In the genomic region with DNA sequence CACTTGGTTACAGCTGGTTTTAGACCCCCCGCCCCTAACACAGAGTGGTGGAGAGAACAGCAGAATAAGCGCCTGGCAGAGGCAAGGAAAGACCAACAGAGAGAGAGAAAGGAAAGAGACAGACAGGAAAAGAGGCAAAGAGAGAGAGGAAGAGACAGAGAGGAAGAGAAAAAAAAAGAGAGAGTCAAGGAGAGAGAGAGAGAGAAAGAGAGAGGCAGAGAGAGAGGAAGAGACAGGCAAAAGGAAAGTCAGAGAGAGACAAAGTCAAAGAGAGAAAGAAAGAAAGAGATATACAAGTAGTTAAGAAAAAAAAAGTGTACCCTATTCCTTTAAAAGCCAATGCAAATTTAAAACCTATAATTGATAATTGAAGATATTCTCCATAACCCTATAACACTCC, we compare ENCODE assay signal across 19 cellular contexts.
"Had no signal": no experiment of that assay in that cellular context is flagged by ENCODE, and none has a peak within 500 bp of the region (broad histone marks: within the 10 kb centered on the region; RNA-seq: fewer than 3 reads in every experiment).

No MANE protein-coding gene starts in this region.

- H3K27ac Mint-ChIP-seq: activated CD4-positive, alpha-beta memory T cell treated with anti-CD3 and anti-CD28 coated beads for 36 hours; activated naive CD8-positive, alpha-beta T cell treated with anti-CD3 and anti-CD28 coated beads for 36 hours; activated T-helper 2 cell treated with anti-CD3 and anti-CD28 coated beads, Interferon-gamma antibody, Interleukin-2, Interleukin-4, amounts not matched to agents 10 μg/mL and 5 μg/mL and 100 μg/mL, durations not matched to agents 14 hours and 24 hours and 36 hours had no signal

- H3K4me3 Mint-ChIP-seq: activated B cell treated with CpG ODN at 0.5 μM for 24 hours; activated CD4-positive, alpha-beta memory T cell treated with anti-CD3 and anti-CD28 coated beads for 36 hours; activated naive CD8-positive, alpha-beta T cell treated with anti-CD3 and anti-CD28 coated beads for 36 hours; neural crest cell had no signal

- H3K36me3 ChIP-seq: heart left ventricle, upper lobe of left lung had no signal

- H3K36me3 Mint-ChIP-seq: activated CD4-positive, alpha-beta memory T cell treated with anti-CD3 and anti-CD28 coated beads for 36 hours; activated naive CD8-positive, alpha-beta T cell treated with anti-CD3 and anti-CD28 coated beads for 36 hours had no signal

- H3K4me1 ChIP-seq: heart left ventricle, upper lobe of left lung had no signal

- DNase-seq: activated B cell treated with CpG ODN at 0.5 μM for 24 hours; activated CD4-positive, alpha-beta memory T cell treated with anti-CD3 and anti-CD28 coated beads for 36 hours; activated CD4-positive, alpha-beta T cell treated with anti-CD3 and anti-CD28 coated beads for 4 hours; activated naive CD4-positive, alpha-beta T cell treated with Interleukin-2 at 50 U/mL for 16 hours; activated naive CD8-positive, alpha-beta T cell treated with anti-CD3 and anti-CD28 coated beads for 36 hours; activated T-cell treated with anti-CD3 and anti-CD28 coated beads, Interleukin-2, amount 50 U/mL, for 1 hour; cortex of kidney; heart left ventricle; islet precursor cell; left cardiac atrium; mesenchymal stem cell; occipital lobe; stimulated activated CD4-positive, alpha-beta T cell treated with anti-CD3 and anti-CD28 coated beads, Interleukin-2, amount 100 ng/mL, for 24 hours; stimulated activated naive CD4-positive, alpha-beta T cell; upper lobe of left lung had no signal

- H3K27ac ChIP-seq: heart left ventricle, upper lobe of left lung had no signal

- H3K27me3 ChIP-seq: upper lobe of left lung had no signal

- H3K9me3 ChIP-seq: heart left ventricle, upper lobe of left lung had no signal

- H3K27me3 Mint-ChIP-seq: activated B cell treated with CpG ODN at 0.5 μM for 24 hours; activated CD4-positive, alpha-beta memory T cell treated with anti-CD3 and anti-CD28 coated beads for 36 hours; activated naive CD8-positive, alpha-beta T cell treated with anti-CD3 and anti-CD28 coated beads for 36 hours had no signal

- H3K9me3 Mint-ChIP-seq: activated CD4-positive, alpha-beta memory T cell treated with anti-CD3 and anti-CD28 coated beads for 36 hours; activated naive CD8-positive, alpha-beta T cell treated with anti-CD3 and anti-CD28 coated beads for 36 hours; activated T-helper 2 cell treated with anti-CD3 and anti-CD28 coated beads, Interferon-gamma antibody, Interleukin-2, Interleukin-4, amounts not matched to agents 10 μg/mL and 5 μg/mL and 100 μg/mL, durations not matched to agents 14 hours and 24 hours and 36 hours; neural crest cell had no signal

- H3K4me1 Mint-ChIP-seq: neural crest cell had no signal

- ATAC-seq: heart left ventricle, left cardiac atrium, sciatic nerve, SK-N-SH treated with all-trans-retinoic acid at 6 μM for 48 hours had no signal

- H3K4me3 ChIP-seq: heart left ventricle, upper lobe of left lung had no signal
